ENCODE assay signal across 8 cellular contexts in the genomic region with DNA sequence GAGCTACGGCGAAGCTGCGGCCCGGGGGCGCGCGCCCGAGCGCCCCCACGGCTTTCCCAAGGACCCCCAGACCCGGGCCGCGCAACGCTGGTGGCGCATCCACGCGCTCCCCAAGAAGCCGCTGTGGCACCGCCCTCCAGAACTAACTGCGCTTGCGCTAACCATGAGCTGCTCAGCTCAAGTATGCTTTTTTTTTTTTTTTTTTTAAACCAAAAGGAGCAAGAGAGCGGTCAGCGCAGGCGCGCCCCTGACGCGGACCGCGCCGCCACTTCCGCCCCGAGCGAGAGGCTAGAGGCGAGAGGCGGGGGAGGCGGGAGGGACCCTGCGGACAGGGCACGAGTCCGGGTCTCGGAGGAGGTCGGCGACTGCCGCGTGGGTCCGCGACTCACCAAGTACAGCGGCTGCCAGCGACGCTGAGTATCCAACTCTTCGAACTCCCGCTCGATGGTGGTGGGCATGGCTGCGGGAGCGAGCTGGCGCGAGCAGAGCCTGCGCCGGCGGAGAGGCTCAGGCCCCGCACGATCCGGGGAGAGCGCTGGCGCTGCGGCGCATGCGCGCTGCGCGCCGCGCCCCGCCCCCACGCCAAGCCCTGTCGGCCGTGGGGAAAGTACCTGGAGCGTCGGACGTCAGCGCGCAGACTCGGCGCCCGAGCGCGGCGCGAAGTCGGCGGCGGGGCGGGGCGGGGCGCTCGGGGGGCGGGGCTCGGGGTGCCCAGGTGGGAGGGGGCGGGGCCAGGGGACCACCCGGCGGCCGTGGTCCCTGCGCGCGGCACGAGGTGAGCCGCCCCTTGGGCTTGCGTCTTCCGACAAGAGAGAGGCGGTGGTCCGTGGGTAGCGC. TPM values are rescaled to one million over a fixed set of nuclear protein-coding genes. Genes with fewer than 3 reads are reported as not detected.
DNase-seq lines count a peak whose midpoint lies in the region; ATAC-seq and TF ChIP-seq lines count a peak whose summit lies in the region.

TSS of gene PTPN2 (minus strand) at position 554 of the 837 bp plus-strand sequence. CDS start at position 458, 96 bp downstream.

- peaks cover 28% of the 10 kb centered on the region for H3K36me3 Mint-ChIP-seq in activated T-helper 2 cell treated with anti-CD3 and anti-CD28 coated beads, Interferon-gamma antibody, Interleukin-2, Interleukin-4, amounts not matched to agents 10 μg/mL and 5 μg/mL and 100 μg/mL, durations not matched to agents 14 hours and 24 hours and 36 hours (ENCODE audit: low read depth)
- H3K36me3 Mint-ChIP-seq in natural killer cell treated with Interleukin-12 subunit alpha and Interleukin-12 subunit beta and Interleukin-15 and Interleukin-18, amount 100 ng/mL, for 72 hours: peaks cover 23% of the 10 kb centered on the region

- peak within 1 kb of the TSS; percentile 94 for H3K4me3 Mint-ChIP-seq in activated T-helper 2 cell treated with anti-CD3 and anti-CD28 coated beads, Interferon-gamma antibody, Interleukin-2, Interleukin-4, amounts not matched to agents 10 μg/mL and 5 μg/mL and 100 μg/mL, durations not matched to agents 14 hours and 24 hours and 36 hours (ENCODE audit: low read depth)
- H3K4me3 Mint-ChIP-seq in natural killer cell treated with Interleukin-12 subunit alpha and Interleukin-12 subunit beta and Interleukin-15 and Interleukin-18, amount 100 ng/mL, for 72 hours: peak within 1 kb of the TSS; percentile 95

- H3K4me2 ChIP-seq in Loucy (ENCODE audit: low read depth, low read length, poor library complexity, severe bottlenecking): peak within 1 kb of the TSS; percentile 99

- peak within 1 kb of the TSS; percentile 93 for H2AFZ ChIP-seq in Loucy (ENCODE audit: low read length)

- DNase-seq in ELR (ENCODE audit: low read depth): peak; percentile 97
- DNase-seq in H7: peak; percentile 98
- DNase-seq in RWPE2 (ENCODE audit: low spot score): peak; percentile 85
- peak; percentile 90 for DNase-seq in activated T-helper 2 cell treated with anti-CD3 and anti-CD28 coated beads, Interferon-gamma antibody, Interleukin-2, Interleukin-4, amounts not matched to agents 10 μg/mL and 5 μg/mL and 100 μg/mL, durations not matched to agents 14 hours and 24 hours and 36 hours (ENCODE audit: low spot score)
- DNase-seq in fibroblast of mammary gland (ENCODE audit: low read depth): peak; percentile 94
- DNase-seq in natural killer cell treated with Interleukin-12 subunit alpha and Interleukin-12 subunit beta and Interleukin-15 and Interleukin-18, amount 100 ng/mL, for 72 hours (ENCODE audit: low spot score): peak; percentile 96
- peak; percentile 93 for DNase-seq in stimulated activated naive CD4-positive, alpha-beta T cell treated with Interleukin-2 at 50 U/mL for 16 hours (lab: John Stamatoyannopoulos, UW)

- no peaks in the 10 kb centered on the region for H3K27me3 Mint-ChIP-seq in activated T-helper 2 cell treated with anti-CD3 and anti-CD28 coated beads, Interferon-gamma antibody, Interleukin-2, Interleukin-4, amounts not matched to agents 10 μg/mL and 5 μg/mL and 100 μg/mL, durations not matched to agents 14 hours and 24 hours and 36 hours (ENCODE audit: low read depth)
- H3K27me3 Mint-ChIP-seq in natural killer cell treated with Interleukin-12 subunit alpha and Interleukin-12 subunit beta and Interleukin-15 and Interleukin-18, amount 100 ng/mL, for 72 hours: no peaks in the 10 kb centered on the region

- H3K9ac ChIP-seq in Loucy (ENCODE audit: low read depth, low read length, poor library complexity, severe bottlenecking): peak within 1 kb of the TSS; percentile 85

- peak within 1 kb of the TSS; percentile 90 for H3K27ac Mint-ChIP-seq in activated T-helper 2 cell treated with anti-CD3 and anti-CD28 coated beads, Interferon-gamma antibody, Interleukin-2, Interleukin-4, amounts not matched to agents 10 μg/mL and 5 μg/mL and 100 μg/mL, durations not matched to agents 14 hours and 24 hours and 36 hours
- peak within 1 kb of the TSS; percentile 94 to 98 for H3K27ac Mint-ChIP-seq in natural killer cell treated with Interleukin-12 subunit alpha and Interleukin-12 subunit beta and Interleukin-15 and Interleukin-18, amount 100 ng/mL, for 72 hours

- peaks cover 53% of the 10 kb centered on the region for H3K79me2 ChIP-seq in Loucy (ENCODE audit: insufficient read depth, low read length)

- no peaks in the 10 kb centered on the region for H3K9me3 Mint-ChIP-seq in activated T-helper 2 cell treated with anti-CD3 and anti-CD28 coated beads, Interferon-gamma antibody, Interleukin-2, Interleukin-4, amounts not matched to agents 10 μg/mL and 5 μg/mL and 100 μg/mL, durations not matched to agents 14 hours and 24 hours and 36 hours
- no peaks in the 10 kb centered on the region for H3K9me3 Mint-ChIP-seq in natural killer cell treated with Interleukin-12 subunit alpha and Interleukin-12 subunit beta and Interleukin-15 and Interleukin-18, amount 100 ng/mL, for 72 hours

- H3K27ac ChIP-seq in RWPE2 (ENCODE audit: poor library complexity, severe bottlenecking): peak within 1 kb of the TSS; percentile 80

- H3F3A ChIP-seq in Loucy (ENCODE audit: low read depth): peaks cover 8% of the 10 kb centered on the region; the same call in 1 of the 2 replicates

- H3K27me3 ChIP-seq in H7 (ENCODE audit: control insufficient read depth, insufficient read depth, low read length): no peaks in the 10 kb centered on the region
- H3K27me3 ChIP-seq in Loucy (ENCODE audit: insufficient read depth, low read length, poor library complexity, severe bottlenecking): no peaks in the 10 kb centered on the region
- no peaks in the 10 kb centered on the region for H3K27me3 ChIP-seq in RWPE2 (ENCODE audit: insufficient read depth, poor library complexity, severe bottlenecking)

- H3K4me1 ChIP-seq in Loucy (ENCODE audit: insufficient read depth, low read length, poor library complexity, severe bottlenecking) (peaks cover 47% of the 10 kb centered on the region), RWPE2 (ENCODE audit: insufficient read depth, poor library complexity, severe bottlenecking) (peaks cover 18% of the 10 kb centered on the region)

- intact Hi-C loops in activated T-helper 2 cell treated with anti-CD3 and anti-CD28 coated beads, Interferon-gamma antibody, Interleukin-2, Interleukin-4, amounts not matched to agents 10 μg/mL and 5 μg/mL and 100 μg/mL, durations not matched to agents 14 hours and 24 hours and 36 hours (cut with micrococcal nuclease): loop anchor here (1.0 to 5.0 kb wide), 6 partner anchors 45 to 843 kb away; partner anchors contain the start of genes AFG3L2, FAM210A, PSMG2 and RNMT

- peaks cover 38% of the 10 kb centered on the region for H4K20me1 ChIP-seq in Loucy (ENCODE audit: insufficient read depth, low read length, poor library complexity, severe bottlenecking)

- TF ChIP-seq CTCF in Loucy (conservative IDR thresholded peaks at IDR 0.05; ENCODE audit: low read length) (no peak), RWPE2 (IDR thresholded peaks at IDR 0.05; ENCODE audit: poor library complexity, severe bottlenecking) (no peak), fibroblast of mammary gland (conservative IDR thresholded peaks at IDR 0.05; ENCODE audit: control insufficient read depth, insufficient read depth, low read depth, low read length) (no peak)

- no peaks in the 10 kb centered on the region for H3K9me2 ChIP-seq in Loucy (replicated peaks; ENCODE audit: low read depth, low read length)

- peaks cover 54% of the 10 kb centered on the region for H3K4me1 Mint-ChIP-seq in activated T-helper 2 cell treated with anti-CD3 and anti-CD28 coated beads, Interferon-gamma antibody, Interleukin-2, Interleukin-4, amounts not matched to agents 10 μg/mL and 5 μg/mL and 100 μg/mL, durations not matched to agents 14 hours and 24 hours and 36 hours (ENCODE audit: low read depth)
- H3K4me1 Mint-ChIP-seq in natural killer cell treated with Interleukin-12 subunit alpha and Interleukin-12 subunit beta and Interleukin-15 and Interleukin-18, amount 100 ng/mL, for 72 hours (ENCODE audit: low read depth in 2 of 2): peaks cover 61 to 76% of the 10 kb centered on the region in 2 donors

- peak; percentile 85 for ATAC-seq in RWPE2 (ENCODE audit: low read depth)
- ATAC-seq in natural killer cell treated with Interleukin-12 subunit alpha and Interleukin-12 subunit beta and Interleukin-15 and Interleukin-18, amount 100 ng/mL, for 72 hours: peak; percentile 89 to 91

- H3K36me3 ChIP-seq in H7 (replicated peaks; ENCODE audit: control insufficient read depth, insufficient read depth, low read length): no peaks in the 10 kb centered on the region
- H3K36me3 ChIP-seq in Loucy (ENCODE audit: insufficient read depth, low read length): no peaks in the 10 kb centered on the region
- H3K36me3 ChIP-seq in RWPE2 (ENCODE audit: low read depth): no peaks in the 10 kb centered on the region

- H3K4me3 ChIP-seq in H7 (ENCODE audit: insufficient read depth, low read depth, low read length): peak within 1 kb of the TSS; percentile 92
- H3K4me3 ChIP-seq in Loucy (ENCODE audit: low read length, poor library complexity, severe bottlenecking): peak within 1 kb of the TSS; percentile 91
- H3K4me3 ChIP-seq in RWPE2 (ENCODE audit: severe bottlenecking): peak within 1 kb of the TSS; percentile 64
- peak within 1 kb of the TSS; percentile 68 for H3K4me3 ChIP-seq in fibroblast of mammary gland (ENCODE audit: control insufficient read depth, low read depth, low read length)

- H3K9me3 ChIP-seq in Loucy (ENCODE audit: insufficient read depth, low read depth, low read length) (no peaks in the 10 kb centered on the region), RWPE2 (ENCODE audit: severe bottlenecking) (no peaks in the 10 kb centered on the region)

RNA-seq across cellular contexts. Expression of gene PTPN2, which starts in this region (rescaled TPM):
- 46.9 and 57.9 TPM in 2 replicates for total RNA-seq in H7 (2014; rRNA removed; shearing (Covaris generic))
- total RNA-seq in activated T-helper 2 cell treated with anti-CD3 and anti-CD28 coated beads, Interferon-gamma antibody, Interleukin-2, Interleukin-4, amounts not matched to agents 10 μg/mL and 5 μg/mL and 100 μg/mL, durations not matched to agents 14 hours and 24 hours and 36 hours: 57.3 and 60.6 TPM in 2 replicates
- 100 to 1,000 TPM; 151 to 156 TPM for total RNA-seq in natural killer cell treated with Interleukin-12 subunit alpha and Interleukin-12 subunit beta and Interleukin-15 and Interleukin-18, amount 100 ng/mL, for 72 hours

Comparison
In these comparisons a context has a peak if more than half of its experiments do, and no peak if none do; other contexts are left out.
1. Peak in every context shown above with its lines: DNase-seq, ATAC-seq, H3K4me3 ChIP-seq and H3K27ac ChIP-seq.